In the genomic region with DNA sequence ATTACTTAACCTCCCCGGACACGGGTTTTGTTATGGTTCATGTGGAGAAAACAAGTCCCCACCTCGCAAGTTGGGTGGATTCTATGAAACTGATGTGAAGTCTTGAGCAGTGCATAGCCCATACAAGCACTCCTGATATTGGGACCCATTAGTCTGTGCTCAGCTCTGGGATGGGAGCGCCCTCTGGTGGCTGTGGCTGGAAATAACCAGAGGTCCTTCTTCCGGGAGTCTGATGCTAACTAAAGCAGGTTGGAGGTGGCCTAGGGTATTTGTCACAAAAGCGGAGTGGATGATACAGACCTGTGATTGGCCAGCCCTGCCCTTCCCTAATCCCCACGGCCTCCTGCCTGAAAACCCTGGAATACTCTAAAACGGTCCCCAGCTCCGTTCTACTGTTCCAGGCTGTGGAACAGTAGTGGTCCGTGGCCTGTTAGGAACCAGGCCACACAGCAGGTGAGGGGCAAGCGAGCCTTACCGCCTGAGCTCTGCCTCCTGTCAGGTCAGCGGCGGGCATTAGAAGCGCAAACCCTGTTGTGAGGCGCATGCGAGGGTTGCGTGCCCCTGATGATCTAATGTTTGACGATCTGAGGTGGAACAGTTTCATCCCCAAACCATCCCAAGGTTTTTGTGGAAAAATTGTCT, we compare ENCODE assay signal across 8 cellular contexts. TPM values are rescaled to one million over a fixed set of nuclear protein-coding genes. Genes with fewer than 3 reads are reported as not detected.
DNase-seq lines count a peak whose midpoint lies in the region; ATAC-seq and TF ChIP-seq lines count a peak whose summit lies in the region.

No MANE protein-coding gene starts in this region.

- H3K4me1 ChIP-seq in neutrophil (ENCODE audit: control insufficient read depth in 1 of 2, insufficient read depth in 1 of 2, low read depth in 1 of 2, low read length in 1 of 2) (peaks cover 40 to 47% of the 10 kb centered on the region in 2 experiments), suprapubic skin (peaks cover 91% of the 10 kb centered on the region)

- DNase-seq in DMS79 treated with DMSO at 0.1 percent for 48 hours (lab: John Stamatoyannopoulos, UW) (peak; percentile 78), KG1 (lab: John Stamatoyannopoulos, UW) (peak; percentile 90), RPMI7951 (ENCODE audit: low read depth) (peak; percentile 74), fibroblast of villous mesenchyme (ENCODE audit: low read depth) (peak; percentile 83), suprapubic skin (ENCODE audit: low spot score in 2 of 2) (peak; percentile 94 to 95)
- peak; percentile 86 to 96 for DNase-seq in activated T-helper 1 cell treated with anti-CD3 and anti-CD28 coated beads, Interleukin-2, amount 50 U/mL, for 16 hours (ENCODE audit: low read depth in 1 of 2, low spot score in 1 of 2)

- H3K27me3 ChIP-seq in neutrophil (no peaks in the 10 kb centered on the region), suprapubic skin (no peaks in the 10 kb centered on the region)

- H3K9me3 ChIP-seq in neutrophil (no peaks in the 10 kb centered on the region), suprapubic skin (no peaks in the 10 kb centered on the region)

- no peak for TF ChIP-seq POLR2A in suprapubic skin (IDR thresholded peaks at IDR 0.05)

- no peak overlapping the region for H3K27ac ChIP-seq in neutrophil
- no peak overlapping the region for H3K27ac ChIP-seq in suprapubic skin

- peak; percentile 70 for ATAC-seq in GM21529 (IDR thresholded peaks at IDR 0.05; ENCODE audit: unreplicated experiment)

- WGBS in suprapubic skin = 30% methylated on average over 11 of the region's 19 CpGs

- H3K36me3 ChIP-seq in neutrophil (peaks cover 37% of the 10 kb centered on the region), suprapubic skin (peaks cover 24% of the 10 kb centered on the region)

- TF ChIP-seq EP300 in suprapubic skin (IDR thresholded peaks at IDR 0.05) = no peak

- H3K4me3 ChIP-seq in fibroblast of villous mesenchyme (ENCODE audit: low read depth, low read length) = no peak overlapping the region
- no peak overlapping the region for H3K4me3 ChIP-seq in neutrophil (ENCODE audit: low read depth in 1 of 2, low read length in 1 of 2)
- no peak overlapping the region for H3K4me3 ChIP-seq in suprapubic skin

- TF ChIP-seq CTCF in fibroblast of villous mesenchyme (IDR thresholded peaks at IDR 0.05; ENCODE audit: insufficient read depth, low read depth, low read length) (peak; percentile 94), neutrophil (IDR thresholded peaks at IDR 0.05) (peak; percentile 94), suprapubic skin (IDR thresholded peaks at IDR 0.05) (peak; percentile 93 to 96)

RNA-seq across cellular contexts. Expression of a gene that starts 6.4 kb away (rescaled TPM):
- 6.3 and 7.2 TPM in 2 replicates for total RNA-seq in RPMI7951 (2014; rRNA removed; shearing (Covaris generic))
- total RNA-seq in fibroblast of villous mesenchyme = 10.6 and 19.4 TPM in 2 replicates
- total RNA-seq in suprapubic skin = 10 to 100 TPM; 38.2 to 53.6 (median 44.7) TPM

RNA-seq across cellular contexts. Expression of a gene that starts 20.7 kb away (rescaled TPM):
- 0.48 and 0.88 TPM in 2 replicates for total RNA-seq in RPMI7951 (2014; rRNA removed; shearing (Covaris generic))
- total RNA-seq in fibroblast of villous mesenchyme (3.2 and 9.1 TPM in 2 replicates), suprapubic skin (10 to 100 TPM in 3 of 4 donors, 1 to 10 TPM in 1; 9.3 to 48.9 (median 20.0) TPM)

RNA-seq across cellular contexts. Expression of a gene that starts 40.3 kb away (rescaled TPM):
- total RNA-seq in RPMI7951 (2014; rRNA removed; shearing (Covaris generic)) = 13.9 and 16.0 TPM in 2 replicates
- total RNA-seq in fibroblast of villous mesenchyme (39.9 and 47.9 TPM in 2 replicates), suprapubic skin (100 to 1,000 TPM in 1 of 4 donors, 10 to 100 TPM in 3; 47.9 to 152 (median 76.2) TPM)

RNA-seq across cellular contexts. Expression of a gene that starts 54.1 kb away (rescaled TPM):
- total RNA-seq in RPMI7951 (2014; rRNA removed; shearing (Covaris generic)) = 0.24 TPM in 1 of 2 replicates, not detected in the other
- total RNA-seq in fibroblast of villous mesenchyme (not detected in 2 replicates), suprapubic skin (10 to 100 TPM in 3 of 4 donors, 1 to 10 TPM in 1; 3.5 to 36.1 (median 20.8) TPM)
